27 cellular contexts compared by ENCODE assay signal in genomic region chr17:6394055-6394454, GRCh38. TPM values are rescaled to one million over a fixed set of nuclear protein-coding genes. Genes with fewer than 3 reads are reported as not detected.
"Had no signal": no experiment of that assay in that cellular context is flagged by ENCODE, and none has a peak within 500 bp of the region (broad histone marks: within the 10 kb centered on the region; RNA-seq: fewer than 3 reads in every experiment).

No MANE protein-coding gene starts in this region.

- H3K79me2 ChIP-seq: parathyroid adenoma had no signal

- H2AFZ ChIP-seq: parathyroid adenoma had no signal

- H3K4me1 ChIP-seq: foreskin keratinocyte, left ventricle myocardium inferior, lower lobe of right lung, parathyroid adenoma, psoas muscle, spleen, tibial artery, upper lobe of left lung, uterus had no signal

- H3K4me3 ChIP-seq: left ventricle myocardium inferior, lower lobe of right lung, psoas muscle, right lobe of liver, spleen, tibial artery, upper lobe of left lung, uterus had no signal

- H3K36me3 ChIP-seq: left ventricle myocardium inferior, lower lobe of right lung, right lobe of liver, spleen, tibial artery, upper lobe of left lung, uterus had no signal

- ATAC-seq: foreskin keratinocyte; left cardiac atrium; lower lobe of right lung; natural killer cell treated with Interleukin-12 subunit alpha and Interleukin-12 subunit beta and Interleukin-15 and Interleukin-18, amount 100 ng/mL, for 72 hours; psoas muscle; stimulated activated memory B cell treated with anti-CD40 and anti-IgM and Interleukin-4, amounts not matched to agents 10 μg/mL and 1 μg/mL and 100 μg/mL, for 72 hours had no signal

- H3K9me3 ChIP-seq: lower lobe of right lung, psoas muscle, right lobe of liver, uterus had no signal

- H3K4me3 Mint-ChIP-seq: dendritic cell treated with granulocyte-macrophage colony-stimulating factor and Interleukin-4, amounts not matched to agents 40 ng/mL and 50 ng/mL, for 4 days; memory B cell; natural killer cell treated with Interleukin-12 subunit alpha and Interleukin-12 subunit beta and Interleukin-15 and Interleukin-18, amount 100 ng/mL, for 72 hours; stimulated activated memory B cell treated with anti-CD40 and anti-IgM and Interleukin-4, amounts not matched to agents 10 μg/mL and 1 μg/mL and 100 μg/mL, for 72 hours; stimulated activated naive CD8-positive, alpha-beta T cell treated with anti-CD3 and anti-CD28 coated beads, Interleukin-15, Interleukin-2, amounts not matched to agents 100 ng/mL and 50 ng/mL, for 24 hours had no signal

- H3K27me3 ChIP-seq: uterus had no signal

- DNase-seq: erythroblast; foreskin keratinocyte; kidney; left cardiac atrium; left ventricle myocardium inferior; lower lobe of right lung; midbrain; psoas muscle; retina; right lobe of liver; spleen; stimulated activated CD4-positive, alpha-beta T cell treated with anti-CD3 and anti-CD28 coated beads, Interleukin-15, amount 100 ng/mL, for 24 hours; stimulated activated CD4-positive, alpha-beta T cell treated with anti-CD3 and anti-CD28 coated beads, Interleukin-1b, Interleukin-23, amount 100 ng/mL, for 48 hours; stimulated activated CD4-positive, alpha-beta T cell treated with anti-CD3 and anti-CD28 coated beads, Interleukin-4, amount 100 ng/mL, for 24 hours; upper lobe of left lung; uterus had no signal

- H3K27ac Mint-ChIP-seq: dendritic cell treated with granulocyte-macrophage colony-stimulating factor and Interleukin-4, amounts not matched to agents 40 ng/mL and 50 ng/mL, for 4 days; memory B cell; natural killer cell treated with Interleukin-12 subunit alpha and Interleukin-12 subunit beta and Interleukin-15 and Interleukin-18, amount 100 ng/mL, for 72 hours; stimulated activated memory B cell treated with anti-CD40 and anti-IgM and Interleukin-4, amounts not matched to agents 10 μg/mL and 1 μg/mL and 100 μg/mL, for 72 hours; stimulated activated naive CD8-positive, alpha-beta T cell treated with anti-CD3 and anti-CD28 coated beads, Interleukin-15, Interleukin-2, amounts not matched to agents 100 ng/mL and 50 ng/mL, for 24 hours had no signal

- H3K9me3 Mint-ChIP-seq: natural killer cell treated with Interleukin-12 subunit alpha and Interleukin-12 subunit beta and Interleukin-15 and Interleukin-18, amount 100 ng/mL, for 72 hours had no signal

- H3K27ac ChIP-seq: foreskin keratinocyte, left ventricle myocardium inferior, lower lobe of right lung, parathyroid adenoma, psoas muscle, right lobe of liver, spleen, tibial artery, upper lobe of left lung, uterus had no signal

- H3K36me3 Mint-ChIP-seq: memory B cell; natural killer cell treated with Interleukin-12 subunit alpha and Interleukin-12 subunit beta and Interleukin-15 and Interleukin-18, amount 100 ng/mL, for 72 hours; stimulated activated memory B cell treated with anti-CD40 and anti-IgM and Interleukin-4, amounts not matched to agents 10 μg/mL and 1 μg/mL and 100 μg/mL, for 72 hours had no signal

- H3K9ac ChIP-seq: parathyroid adenoma had no signal

- H3K4me1 Mint-ChIP-seq: memory B cell; stimulated activated memory B cell treated with anti-CD40 and anti-IgM and Interleukin-4, amounts not matched to agents 10 μg/mL and 1 μg/mL and 100 μg/mL, for 72 hours had no signal

RNA-seq across cellular contexts. Expression of gene AIPL1, which starts 40.9 kb away (rescaled TPM):
- total RNA-seq: endothelial cell of umbilical vein; foreskin keratinocyte; kidney; left cardiac atrium; left ventricle myocardium inferior; lower lobe of right lung; natural killer cell treated with Interleukin-12 subunit alpha and Interleukin-12 subunit beta and Interleukin-15 and Interleukin-18, amount 100 ng/mL, for 72 hours; omental fat pad; psoas muscle; right lobe of liver; skeletal muscle tissue; temporal lobe; upper lobe of left lung; uterus had no signal
